Comparison of ENCODE assay signal across 10 cellular contexts in the genomic region with DNA sequence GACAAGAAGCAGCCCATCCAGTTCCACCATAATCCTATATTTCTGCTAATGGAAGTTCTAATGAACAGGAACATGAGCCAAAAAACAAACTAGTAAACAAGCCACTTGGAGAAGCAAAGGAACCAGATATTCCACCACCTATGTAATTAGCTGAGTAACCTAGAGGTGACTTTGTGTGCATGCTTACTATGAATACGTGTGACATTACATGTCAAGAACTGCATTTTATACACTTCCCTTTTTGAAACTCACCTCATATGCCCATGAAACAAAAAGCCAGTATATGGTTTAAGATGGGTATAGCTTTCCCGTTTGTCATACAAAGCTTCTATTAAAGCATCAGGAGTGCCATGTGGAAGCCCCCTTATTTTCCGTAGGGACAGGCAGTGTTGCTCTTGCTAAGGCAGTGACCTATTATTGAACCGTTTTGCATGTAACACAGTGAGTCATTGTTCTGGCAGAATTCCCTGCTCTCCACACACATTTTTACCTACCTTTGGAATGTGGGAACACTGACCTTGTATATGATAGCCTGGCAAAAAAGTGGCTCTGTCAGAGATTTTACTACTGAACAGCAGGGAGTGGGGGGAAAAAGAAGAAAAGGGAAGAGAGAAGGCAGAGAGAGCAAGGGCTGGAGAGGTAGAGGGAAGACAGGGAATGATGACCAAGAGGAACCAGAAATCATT. TPM values are rescaled to one million over a fixed set of nuclear protein-coding genes. Genes with fewer than 3 reads are reported as not detected.
DNase-seq lines count a peak whose midpoint lies in the region; ATAC-seq and TF ChIP-seq lines count a peak whose summit lies in the region.
"Had no signal": no experiment of that assay in that cellular context is flagged by ENCODE, and none has a peak within 500 bp of the region (broad histone marks: within the 10 kb centered on the region; RNA-seq: fewer than 3 reads in every experiment).

No MANE protein-coding gene starts in this region.

- H3K9me3 ChIP-seq in fibroblast of lung (ENCODE audit: control insufficient read depth, insufficient read depth, low read depth, low read length), result no peaks in the 10 kb centered on the region

- H2AFZ ChIP-seq in fibroblast of lung (ENCODE audit: low read length), result no peak overlapping the region

- no peak overlapping the region for H3K9ac ChIP-seq in fibroblast of lung (ENCODE audit: insufficient read depth, low read length)

- H3K4me2 ChIP-seq in fibroblast of lung (ENCODE audit: extremely low read depth, insufficient read depth, low read length), result peak overlapping the region; percentile 42

- no peaks in the 10 kb centered on the region for H3K79me2 ChIP-seq in fibroblast of lung (ENCODE audit: control insufficient read depth, insufficient read depth, low read length)

- H3K4me3 ChIP-seq in fibroblast of lung (replicated peaks in 1 of 4; ENCODE audit: control extremely low read depth in 1 of 4, insufficient read depth in 1 of 4, low read depth in 3 of 4, low read length in 4 of 4), result no peak overlapping the region

- DNase-seq in GM04504 (ENCODE audit: low read depth) (peak; percentile 79), RPMI7951 (ENCODE audit: low read depth) (peak; percentile 94), fibroblast of lung (ENCODE audit: low read depth in 2 of 2) (peak; percentile 90 to 97), renal cortical epithelial cell (ENCODE audit: low read depth) (peak; percentile 98)
- no peak for DNase-seq in stimulated activated naive CD8-positive, alpha-beta T cell treated with anti-CD3 and anti-CD28 coated beads, Interleukin-15, Interleukin-2, amounts not matched to agents 100 U/mL and 50 U/mL, for 24 hours
- no peak for DNase-seq in NK-92 treated with Interleukin-12 subunit alpha and Interleukin-12 subunit beta, amount 100 ng/mL, for 24 hours (lab: John Stamatoyannopoulos, UW)
- DNase-seq: immature natural killer cell, KBM-7 had no signal

- TF ChIP-seq CTCF in fibroblast of lung (conservative IDR thresholded peaks at IDR 0.05 in 1 of 2, IDR thresholded peaks at IDR 0.05 in 1 of 2; ENCODE audit: low read depth in 1 of 2, low read length in 2 of 2), result no peak

- no peaks in the 10 kb centered on the region for H3K27me3 ChIP-seq in fibroblast of lung (ENCODE audit: control insufficient read depth, insufficient read depth, low read length)

- peaks cover 29% of the 10 kb centered on the region for H3K4me1 ChIP-seq in fibroblast of lung (ENCODE audit: control insufficient read depth, extremely low read depth, insufficient read depth, low read length)

- no peaks in the 10 kb centered on the region for H3K36me3 ChIP-seq in fibroblast of lung (ENCODE audit: control insufficient read depth, insufficient read depth, low read length)

- peak overlapping the region; percentile 22 for H3K27ac ChIP-seq in fibroblast of lung (ENCODE audit: insufficient read depth, low read length)

- H4K20me1 ChIP-seq in fibroblast of lung (ENCODE audit: control insufficient read depth, extremely low read depth, insufficient read depth, low read length), result no peaks in the 10 kb centered on the region

- ATAC-seq in HG03439 (IDR thresholded peaks at IDR 0.05; ENCODE audit: unreplicated experiment), result no peak
- ATAC-seq in stimulated activated naive CD8-positive, alpha-beta T cell treated with anti-CD3 and anti-CD28 coated beads, Interleukin-15, Interleukin-2, amounts not matched to agents 100 U/mL and 50 U/mL, for 24 hours, result no peak
- ATAC-seq in HG03342 (IDR thresholded peaks at IDR 0.05; ENCODE audit: unreplicated experiment), result no peak

RNA-seq across cellular contexts. Expression of gene FRMD6, which starts 34.8 kb away (rescaled TPM):
- 98.9 and 127 TPM in 2 replicates for total RNA-seq in RPMI7951 (2014; rRNA removed; shearing (Covaris generic))
- total RNA-seq in fibroblast of lung (157 and 200 TPM in 2 replicates), renal cortical epithelial cell (88.8 and 301 TPM in 2 replicates)
- polyA plus RNA-seq in fibroblast of lung, result 182 and 222 TPM in 2 replicates
- polyA plus RNA-seq in fibroblast of lung (2012), result 122 and 146 TPM in 2 replicates
- polyA minus RNA-seq in fibroblast of lung (ENCODE audit: low replicate concordance), result 173 and 186 TPM in 2 replicates

Comparison
In these comparisons a context has a peak if more than half of its experiments do, and no peak if none do; other contexts are left out.
1. DNase-seq: peak in GM04504 (single experiment), RPMI7951 (single experiment), fibroblast of lung (2 of 2) and renal cortical epithelial cell (single experiment); none in stimulated activated naive CD8-positive, alpha-beta T cell treated with anti-CD3 and anti-CD28 coated beads, Interleukin-15, Interleukin-2, amounts not matched to agents 100 U/mL and 50 U/mL, for 24 hours (single experiment) and NK-92 treated with Interleukin-12 subunit alpha and Interleukin-12 subunit beta, amount 100 ng/mL, for 24 hours (single experiment).